1 cellular context compared by ENCODE assay signal in the genomic region with DNA sequence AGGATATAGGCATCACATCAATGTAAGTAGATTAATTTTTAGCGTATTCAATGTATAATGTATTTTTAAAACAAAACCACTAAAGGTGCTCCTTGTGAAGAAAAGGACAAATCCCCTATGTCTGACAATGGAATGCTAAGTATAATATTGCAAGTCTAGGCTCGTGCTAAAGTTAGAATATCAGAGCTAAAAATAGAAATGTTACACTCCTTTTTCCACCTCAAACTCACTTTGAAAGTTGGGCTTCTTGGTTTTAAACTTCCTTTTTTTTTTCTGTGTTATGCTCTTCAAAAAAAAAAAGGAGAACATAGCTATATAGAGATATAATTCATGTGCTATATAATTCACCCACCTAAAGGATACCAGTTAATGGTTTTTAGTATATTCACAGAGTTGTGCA.
TF ChIP-seq lines count a peak whose summit lies in the region.

No MANE protein-coding gene starts in this region.

TF ChIP-seq in WTC11, 78 proteins besides CTCF, POLR2A, EP300 and RAD21 (continued from another document):
- TF ChIP-seq, protein P1, sequence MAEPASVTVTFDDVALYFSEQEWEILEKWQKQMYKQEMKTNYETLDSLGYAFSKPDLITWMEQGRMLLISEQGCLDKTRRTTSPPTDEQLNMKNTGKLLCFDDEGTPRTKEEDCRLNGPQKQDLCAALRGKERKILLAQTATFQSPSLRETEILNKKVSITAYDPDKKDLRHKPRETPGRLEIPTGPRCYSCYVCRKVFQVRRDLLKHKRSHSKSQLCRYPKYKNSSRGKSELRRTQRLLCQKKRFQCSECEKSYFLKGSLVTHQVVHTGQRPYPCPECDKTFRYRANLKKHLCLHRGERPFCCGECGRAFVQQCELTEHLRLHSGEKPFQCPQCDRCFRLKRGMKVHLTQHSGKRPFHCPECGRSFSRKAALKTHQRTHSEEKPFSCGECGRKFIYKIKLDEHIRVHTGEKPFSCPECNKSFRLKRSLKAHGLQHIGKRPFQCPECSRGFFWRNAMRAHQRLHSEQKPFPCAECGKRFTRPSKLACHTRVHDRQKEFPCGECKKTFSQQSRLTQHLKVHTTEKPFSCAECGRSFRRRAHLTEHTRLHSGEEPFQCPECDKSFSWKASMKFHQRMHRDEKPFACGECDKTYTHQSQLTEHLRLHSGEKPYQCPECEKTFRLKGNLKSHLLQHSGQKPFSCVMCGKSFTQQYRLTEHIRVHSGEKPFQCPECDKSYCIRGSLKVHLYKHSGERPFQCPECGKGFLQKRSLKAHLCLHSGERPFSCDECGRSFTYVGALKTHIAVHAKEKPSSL (CRISPR knock-in tag; conservative IDR thresholded peaks at IDR 0.05) = no peak
